21 cellular contexts compared by ENCODE assay signal in genomic region chr5:81656788-81657187, GRCh38.
"Had no signal": no experiment of that assay in that cellular context is flagged by ENCODE, and none has a peak within 500 bp of the region (broad histone marks: within the 10 kb centered on the region; RNA-seq: fewer than 3 reads in every experiment).

No MANE protein-coding gene starts in this region.

- H3K27ac Mint-ChIP-seq: immature natural killer cell, naive B cell had no signal

- H3K27me3 Mint-ChIP-seq: naive B cell had no signal

- H3K36me3 ChIP-seq: esophagus muscularis mucosa, gastroesophageal sphincter, heart left ventricle, left lung, lower lobe of right lung had no signal

- H3K9me3 Mint-ChIP-seq: immature natural killer cell had no signal

- H3K4me1 ChIP-seq: foreskin keratinocyte, left lung, lower lobe of right lung had no signal

- H3K4me3 Mint-ChIP-seq: immature natural killer cell, naive B cell had no signal

- H3K9me3 ChIP-seq: esophagus muscularis mucosa, gastroesophageal sphincter, left lung, lower lobe of right lung had no signal

- FAIRE-seq: endothelial cell of umbilical vein had no signal

- H3K4me3 ChIP-seq: coronary artery, dorsolateral prefrontal cortex, esophagus muscularis mucosa, gastroesophageal sphincter, heart left ventricle, hepatocyte, left lung, lower lobe of right lung had no signal

- DNase-seq: dorsolateral prefrontal cortex; effector CD4-positive, alpha-beta T cell; effector memory CD4-positive, alpha-beta T cell; heart left ventricle; hypothalamus; immature natural killer cell; islet precursor cell; kidney; kidney glomerular epithelial cell; left lung; left ventricle myocardium superior; lower lobe of right lung; mesenchymal stem cell; midbrain; naive B cell had no signal

- H3K27me3 ChIP-seq: dorsolateral prefrontal cortex, esophagus muscularis mucosa, foreskin keratinocyte, gastroesophageal sphincter, heart left ventricle, hepatocyte, left lung had no signal

- H3K27ac ChIP-seq: coronary artery, dorsolateral prefrontal cortex, esophagus muscularis mucosa, foreskin keratinocyte, gastroesophageal sphincter, heart left ventricle, hepatocyte, left lung, lower lobe of right lung had no signal
